ENCODE assay signal across 20 cellular contexts in the genomic region with DNA sequence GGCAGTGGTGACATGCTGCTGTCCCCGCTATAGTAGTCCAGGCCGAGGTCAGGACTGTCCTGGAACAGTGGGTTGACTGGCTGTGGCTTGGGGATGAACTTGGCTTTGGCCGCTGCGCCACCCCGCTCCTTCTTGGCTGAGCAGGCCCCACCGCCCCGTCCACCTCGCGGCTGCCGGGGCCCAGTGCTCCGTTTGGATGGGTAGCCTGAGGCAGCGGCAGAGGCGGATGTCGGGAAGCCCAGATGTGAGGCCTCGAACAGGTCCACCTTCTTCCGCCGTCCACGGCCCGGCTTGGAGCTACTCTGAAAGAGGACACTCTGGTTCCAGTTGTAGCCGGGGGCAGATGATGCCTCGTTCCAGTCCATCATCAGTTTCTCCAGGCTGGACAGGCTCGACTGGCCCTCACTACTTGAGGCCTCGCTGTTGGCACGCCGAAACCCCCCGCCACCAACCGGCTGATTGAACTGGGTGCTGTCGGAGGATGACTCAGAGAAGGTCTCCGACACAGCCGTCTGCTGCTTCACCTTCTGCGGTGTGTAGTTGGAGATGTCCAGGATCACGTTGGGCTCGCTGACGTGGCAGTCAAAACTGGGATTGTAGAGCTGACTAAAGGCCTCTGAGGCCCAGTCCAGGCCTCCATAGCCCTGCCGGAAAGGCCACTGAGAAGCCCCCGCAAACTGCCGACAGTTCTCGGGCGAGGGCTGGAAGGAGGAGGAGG. TPM values are rescaled to one million over a fixed set of nuclear protein-coding genes. Genes with fewer than 3 reads are reported as not detected.
DNase-seq lines count a peak whose midpoint lies in the region; ATAC-seq, FAIRE-seq and TF ChIP-seq lines count a peak whose summit lies in the region.
"Had no signal": no experiment of that assay in that cellular context is flagged by ENCODE, and none has a peak within 500 bp of the region (broad histone marks: within the 10 kb centered on the region; RNA-seq: fewer than 3 reads in every experiment).

No MANE protein-coding gene starts in this region.

- H3K79me2 ChIP-seq in endothelial cell of umbilical vein (ENCODE audit: control insufficient read depth, insufficient read depth, low read length) (no peaks in the 10 kb centered on the region), PC-9 (ENCODE audit: low read depth) (peaks cover 11% of the 10 kb centered on the region; the same call in 1 of the 2 replicates)

- CTCF ChIA-PET in RWPE1 (lab: Yijun Ruan, JAX) (interaction anchor here (0.5 to 1.5 kb wide), 3 partner anchors 8 to 57 kb away, joined by 3 to 7 read pairs (median 5); no protein-coding TSS in a partner anchor), endothelial cell of umbilical vein (lab: Charles Lee) (interaction anchor here (1.6 to 4.2 kb wide), 3 partner anchors 9 to 132 kb away, joined by 3 to 33 read pairs (median 5); no protein-coding TSS in a partner anchor), PC-9 (lab: Charles Lee) (no interaction called here)

- H2AFZ ChIP-seq in endothelial cell of umbilical vein (ENCODE audit: low read depth, low read length) (no peak overlapping the region), PC-9 (no peak overlapping the region)

- H3F3A ChIP-seq in PC-9 (ENCODE audit: insufficient read depth, low read depth) = peaks cover 11% of the 10 kb centered on the region

- no peak for DNase-seq in RWPE1 (ENCODE audit: low spot score)
- no peak for DNase-seq in endothelial cell of umbilical vein (ENCODE audit: low read depth, low spot score)
- DNase-seq in progenitor cell of endocrine pancreas (ENCODE audit: low spot score, unreplicated experiment) = no peak
- DNase-seq in NCI-H524 treated with DMSO at 0.1 percent for 48 hours (lab: John Stamatoyannopoulos, UW) = no peak
- no peak for DNase-seq in PC-9
- DNase-seq in COLO668 (lab: John Stamatoyannopoulos, UW; ENCODE audit: unreplicated experiment) = no peak
- DNase-seq: CD4-positive, alpha-beta T cell; DMS79; MM.1S; NCI-H1105; NCI-H187; NCI-H446; NCI-H774; SIG-M5 had no signal

- no peak for ATAC-seq in HG02678 (IDR thresholded peaks at IDR 0.05; ENCODE audit: unreplicated experiment)
- ATAC-seq: GM12878, Panc1 had no signal

- no peak overlapping the region for H3K4me2 ChIP-seq in BLaER1
- no peak overlapping the region for H3K4me2 ChIP-seq in endothelial cell of umbilical vein (ENCODE audit: insufficient read depth, low read length)
- no peak overlapping the region for H3K4me2 ChIP-seq in PC-9

- BruUV-seq in endothelial cell of umbilical vein (replicated peaks; lab: Mats Ljungman, UMichigan) (TSS peak; percentile 17), PC-9 (replicated peaks; lab: Mats Ljungman, UMichigan) (no TSS peak)

- FAIRE-seq in endothelial cell of umbilical vein (lab: Jason Lieb, UNC) = no peak
- FAIRE-seq: GM12878, GM18507, GM19239 had no signal

- peaks cover 3% of the 10 kb centered on the region for H3K4me1 Mint-ChIP-seq in progenitor cell of endocrine pancreas (ENCODE audit: low read depth)

- H3K9me2 ChIP-seq in PC-9 (ENCODE audit: insufficient read depth) = no peaks in the 10 kb centered on the region

- intact Hi-C loops in endothelial cell of umbilical vein (cut with micrococcal nuclease) = no loop called here
- intact Hi-C loops in PC-9 (cut with micrococcal nuclease; ENCODE audit: unreplicated experiment) = no loop called here

- H4K20me1 ChIP-seq in BLaER1 (peaks cover 87% of the 10 kb centered on the region), endothelial cell of umbilical vein (replicated peaks; ENCODE audit: control insufficient read depth, extremely low read depth, insufficient read depth, low read length) (no peaks in the 10 kb centered on the region), PC-9 (ENCODE audit: insufficient read depth) (no peaks in the 10 kb centered on the region)

- H3K4me3 Mint-ChIP-seq in progenitor cell of endocrine pancreas (ENCODE audit: low read depth) = no peak overlapping the region
- H3K4me3 Mint-ChIP-seq: CD4-positive, alpha-beta T cell had no signal

- H3K36me3 ChIP-seq in BLaER1 (peaks cover 96% of the 10 kb centered on the region), endothelial cell of umbilical vein (ENCODE audit: control insufficient read depth in 2 of 2, extremely low read depth in 1 of 2, insufficient read depth in 2 of 2, low read length in 2 of 2) (peaks cover 5 to 52% of the 10 kb centered on the region in 2 experiments), PC-9 (ENCODE audit: low read depth) (no peaks in the 10 kb centered on the region)

- H3K9me1 ChIP-seq in endothelial cell of umbilical vein (replicated peaks; ENCODE audit: control insufficient read depth, extremely low read depth, insufficient read depth, low read length) = no peaks in the 10 kb centered on the region

- no peaks in the 10 kb centered on the region for H3K27me3 Mint-ChIP-seq in progenitor cell of endocrine pancreas
- H3K27me3 Mint-ChIP-seq: CD4-positive, alpha-beta T cell had no signal

- H3K4me3 ChIP-seq in BLaER1 (no peak overlapping the region), endothelial cell of umbilical vein (replicated peaks in 1 of 3; ENCODE audit: insufficient read depth in 1 of 3, low read depth in 1 of 3, low read length in 3 of 3) (no peak overlapping the region), PC-9 (no peak overlapping the region)
- H3K4me3 ChIP-seq: GM12878 had no signal

- no peaks in the 10 kb centered on the region for H3K9me3 Mint-ChIP-seq in progenitor cell of endocrine pancreas (ENCODE audit: low read depth)
- H3K9me3 Mint-ChIP-seq: CD4-positive, alpha-beta T cell had no signal

- dilution Hi-C loops in endothelial cell of umbilical vein (cut with MboI; ENCODE audit: extremely low pct_ligation_motif_present, low sequenced_read_pairs) = no loop called here

- H3K4me1 ChIP-seq in BLaER1 (peaks cover 35% of the 10 kb centered on the region), endothelial cell of umbilical vein (ENCODE audit: control insufficient read depth, extremely low read depth, insufficient read depth, low read length) (no peaks in the 10 kb centered on the region), PC-9 (replicated peaks; ENCODE audit: insufficient read depth) (peaks cover 19% of the 10 kb centered on the region)

- peaks cover 5% of the 10 kb centered on the region for H3K36me3 Mint-ChIP-seq in progenitor cell of endocrine pancreas (ENCODE audit: insufficient read depth)

- H3K9me3 ChIP-seq in BLaER1 (no peaks in the 10 kb centered on the region), endothelial cell of umbilical vein (replicated peaks; ENCODE audit: control insufficient read depth, insufficient read depth, low read length) (no peaks in the 10 kb centered on the region), PC-9 (ENCODE audit: insufficient read depth, low read depth) (no peaks in the 10 kb centered on the region)

- TF ChIP-seq POLR2A in endothelial cell of umbilical vein (IDR thresholded peaks at IDR 0.05; ENCODE audit: low read depth, low read length) = no peak

- no peak for TF ChIP-seq CTCF in RWPE1 (conservative IDR thresholded peaks at IDR 0.05; ENCODE audit: low read depth)
- no peak for TF ChIP-seq CTCF in endothelial cell of umbilical vein (IDR thresholded peaks at IDR 0.05; ENCODE audit: extremely low read depth in 1 of 2, insufficient read depth in 1 of 2, low read depth in 1 of 2, low read length in 2 of 2)
- TF ChIP-seq CTCF in progenitor cell of endocrine pancreas (IDR thresholded peaks at IDR 0.05; ENCODE audit: unreplicated experiment) = no peak
- TF ChIP-seq CTCF in PC-9 (conservative IDR thresholded peaks at IDR 0.05) = no peak

- H3K27ac ChIP-seq in BLaER1 = peak overlapping the region; percentile 35; the same call in 1 of the 2 replicates
- H3K27ac ChIP-seq in RWPE1 = peak overlapping the region; percentile 99
- no peak overlapping the region for H3K27ac ChIP-seq in endothelial cell of umbilical vein (ENCODE audit: insufficient read depth, low read depth, low read length)
- no peak overlapping the region for H3K27ac ChIP-seq in PC-9

- H3K27me3 ChIP-seq in BLaER1 = no peaks in the 10 kb centered on the region
- H3K27me3 ChIP-seq in endothelial cell of umbilical vein (ENCODE audit: control insufficient read depth in 2 of 2, insufficient read depth in 2 of 2, low read length in 2 of 2) = no peaks in the 10 kb centered on the region
- H3K27me3 ChIP-seq in PC-9 (ENCODE audit: insufficient read depth, low read depth) = no peaks in the 10 kb centered on the region

- H3K27ac Mint-ChIP-seq in progenitor cell of endocrine pancreas = peak overlapping the region; percentile 20
- H3K27ac Mint-ChIP-seq: CD4-positive, alpha-beta T cell had no signal

- H3K9ac ChIP-seq in BLaER1 = no peak overlapping the region
- H3K9ac ChIP-seq in endothelial cell of umbilical vein (replicated peaks; ENCODE audit: extremely low read depth, insufficient read depth, low read length) = no peak overlapping the region

- POLR2A ChIA-PET in RWPE1 (lab: Yijun Ruan, JAX; ENCODE audit: low non-redundant PET) = interaction anchor here (0.6 kb wide), 1 partner anchor 80 kb away, joined by 3 read pairs; no protein-coding TSS in a partner anchor
- POLR2A ChIA-PET in endothelial cell of umbilical vein (lab: Charles Lee) = no interaction called here
- POLR2A ChIA-PET in PC-9 (lab: Charles Lee; ENCODE audit: unreplicated experiment) = no interaction called here

TF ChIP-seq in endothelial cell of umbilical vein, 7 proteins besides CTCF, POLR2A, EP300 and RAD21 (continues in another document):
- no peak for TF ChIP-seq FOS (IDR thresholded peaks at IDR 0.05; ENCODE audit: borderline replicate concordance, insufficient read depth, low read length)
- TF ChIP-seq MYC (IDR thresholded peaks at IDR 0.05; ENCODE audit: low read depth, low read length) = no peak

RNA-seq across cellular contexts. Expression of a gene that starts 55.6 kb away (rescaled TPM):
- total RNA-seq in endothelial cell of umbilical vein = 32.1 and 33.0 TPM in 2 replicates
- polyA plus RNA-seq in endothelial cell of umbilical vein = 7.0 and 7.8 TPM in 2 replicates
- polyA plus RNA-seq in endothelial cell of umbilical vein (2011; cell fraction: cytosol; rRNA removed) = 5.9 and 7.2 TPM in 2 replicates
- 17.1 and 18.6 TPM in 2 replicates for polyA plus RNA-seq in endothelial cell of umbilical vein (2011; cell fraction: nucleus; rRNA removed)
- polyA plus RNA-seq in endothelial cell of umbilical vein (2012) = 10.8 and 13.3 TPM in 2 replicates
- 10.8 and 13.8 TPM in 2 replicates for polyA minus RNA-seq in endothelial cell of umbilical vein
- 4.2 TPM for polyA minus RNA-seq in endothelial cell of umbilical vein (2011; cell fraction: cytosol; rRNA and poly(A)+ RNA removed)
- 7.6 and 14.5 TPM in 2 replicates for polyA minus RNA-seq in endothelial cell of umbilical vein (2011; cell fraction: nucleus; rRNA and poly(A)+ RNA removed)
- 53.3 and 56.3 TPM in 2 replicates for total RNA-seq in progenitor cell of endocrine pancreas
- total RNA-seq in PC-9 (2021) = 45.9 and 48.8 TPM in 2 replicates

RNA-seq across cellular contexts. Expression of a gene that starts 58.3 kb away (rescaled TPM):
- total RNA-seq in endothelial cell of umbilical vein = 169 and 172 TPM in 2 replicates
- 75.3 and 76.9 TPM in 2 replicates for polyA plus RNA-seq in endothelial cell of umbilical vein
- 78.3 and 83.2 TPM in 2 replicates for polyA plus RNA-seq in endothelial cell of umbilical vein (2011; cell fraction: cytosol; rRNA removed)
- polyA plus RNA-seq in endothelial cell of umbilical vein (2011; cell fraction: nucleus; rRNA removed) = 87.5 and 93.8 TPM in 2 replicates
- polyA plus RNA-seq in endothelial cell of umbilical vein (2012) = 61.5 and 65.7 TPM in 2 replicates
- 104 and 109 TPM in 2 replicates for polyA minus RNA-seq in endothelial cell of umbilical vein
- 33.6 TPM for polyA minus RNA-seq in endothelial cell of umbilical vein (2011; cell fraction: cytosol; rRNA and poly(A)+ RNA removed)
- polyA minus RNA-seq in endothelial cell of umbilical vein (2011; cell fraction: nucleus; rRNA and poly(A)+ RNA removed) = 64.5 and 67.0 TPM in 2 replicates
- total RNA-seq in progenitor cell of endocrine pancreas = 74.6 and 76.9 TPM in 2 replicates
- total RNA-seq in PC-9 (2021) = 96.5 and 134 TPM in 2 replicates

Comparison
In these comparisons a context has a peak if more than half of its experiments do, and no peak if none do; other contexts are left out.
1. H3K27ac ChIP-seq: peak in BLaER1 (single experiment) and RWPE1 (single experiment); none in endothelial cell of umbilical vein (single experiment) and PC-9 (single experiment).